In genomic region chr6:16257999-16258708, GRCh38 we compare ENCODE assay signal across 11 cellular contexts. TPM values are rescaled to one million over a fixed set of nuclear protein-coding genes. Genes with fewer than 3 reads are reported as not detected.
DNase-seq lines count a peak whose midpoint lies in the region; ATAC-seq and TF ChIP-seq lines count a peak whose summit lies in the region.
"Had no signal": no experiment of that assay in that cellular context is flagged by ENCODE, and none has a peak within 500 bp of the region (broad histone marks: within the 10 kb centered on the region; RNA-seq: fewer than 3 reads in every experiment).

No MANE protein-coding gene starts in this region.

- CTCF ChIA-PET in WTC11 (lab: Charles Lee) = interaction anchor here (0.6 to 1.6 kb wide), 3 partner anchors 19 to 59 kb away, joined by 3 to 9 read pairs (median 3); partner anchors contain the start of gene GMPR

- 34 to 54% (median 41%) methylated on average over 7 of the region's 7 CpGs for WGBS in heart left ventricle, 4 donors

- POLR2A ChIA-PET in WTC11 (lab: Charles Lee) = no interaction called here

- H3K9me3 Mint-ChIP-seq in WTC11 = peaks cover 3% of the 10 kb centered on the region; the same call in 1 of the 2 replicates
- H3K9me3 Mint-ChIP-seq: immature natural killer cell had no signal

- intact Hi-C loops in heart left ventricle (cut with DNase I) = no loop called here

- H3K36me3 Mint-ChIP-seq in WTC11 = no peaks in the 10 kb centered on the region
- H3K36me3 Mint-ChIP-seq: CD4-positive, CD25-positive, alpha-beta regulatory T cell; immature natural killer cell had no signal

- no peak overlapping the region for H2AFZ ChIP-seq in osteoblast (ENCODE audit: low read length)

- peaks cover 23% of the 10 kb centered on the region for H3K4me1 Mint-ChIP-seq in WTC11
- H3K4me1 Mint-ChIP-seq: CD4-positive, CD25-positive, alpha-beta regulatory T cell had no signal

- H3K27me3 ChIP-seq in heart left ventricle (no peaks in the 10 kb centered on the region), osteoblast (ENCODE audit: insufficient read depth, low read length) (no peaks in the 10 kb centered on the region)

- H3K27ac ChIP-seq in heart left ventricle = peak overlapping the region in 11 of 12 donors; percentile 0 to 63 (median 59)
- no peak overlapping the region for H3K27ac ChIP-seq in osteoblast (ENCODE audit: low read depth, low read length)

- H3K9me3 ChIP-seq in heart left ventricle = no peaks in the 10 kb centered on the region
- H3K9me3 ChIP-seq in osteoblast (ENCODE audit: low read depth, low read length) = no peaks in the 10 kb centered on the region

- H3K27ac Mint-ChIP-seq in WTC11 = 0 out of 2 replicates have a peak overlapping the region, but pooled peaks have one; percentile 28
- H3K27ac Mint-ChIP-seq: CD4-positive, CD25-positive, alpha-beta regulatory T cell; immature natural killer cell had no signal

- no peaks in the 10 kb centered on the region for H4K20me1 ChIP-seq in osteoblast (ENCODE audit: insufficient read depth, low read length)

- H3K36me3 ChIP-seq in heart left ventricle (peaks cover 0 to 31% (median 0%) of the 10 kb centered on the region in 9 donors), osteoblast (ENCODE audit: insufficient read depth, low read length) (no peaks in the 10 kb centered on the region)

- TF ChIP-seq CTCF in WTC11 (IDR thresholded peaks at IDR 0.05) (no peak), heart left ventricle (IDR thresholded peaks at IDR 0.05) (no peak), osteoblast (IDR thresholded peaks at IDR 0.05; ENCODE audit: extremely low read depth, low read depth, low read length) (no peak)

- ATAC-seq in WTC11 = peak; percentile 96
- peak; percentile 87 to 96 (median 93) for ATAC-seq in heart left ventricle
- no peak for ATAC-seq in HG02759 (IDR thresholded peaks at IDR 0.05; ENCODE audit: unreplicated experiment)
- ATAC-seq in HG02938 (IDR thresholded peaks at IDR 0.05; ENCODE audit: unreplicated experiment) = no peak

- no peaks in the 10 kb centered on the region for H3K27me3 Mint-ChIP-seq in WTC11 (ENCODE audit: low read depth)

- DNase-seq in ELF-1 (ENCODE audit: low read depth, low spot score) (peak; percentile 71), WTC11 (ENCODE audit: low spot score) (no peak), heart left ventricle (peak in 1 of 5 donors; percentile 49), osteoblast (ENCODE audit: insufficient read length, low spot score, missing footprints) (peak; percentile 62), ureter (ENCODE audit: low spot score) (no peak), UCSD-AML1 (lab: John Stamatoyannopoulos, UW; ENCODE audit: unreplicated experiment) (no peak)
- DNase-seq: activated gamma-delta T cell treated with Interleukin-2 at 50 U/mL for 16 hours; CD4-positive, CD25-positive, alpha-beta regulatory T cell; immature natural killer cell had no signal

- H3K4me3 ChIP-seq in heart left ventricle = no peak overlapping the region
- H3K4me3 ChIP-seq in osteoblast (ENCODE audit: insufficient read depth, low read length) = no peak overlapping the region

- no peak overlapping the region for H3K4me2 ChIP-seq in osteoblast (ENCODE audit: insufficient read depth, low read length)

- H3K4me1 ChIP-seq in heart left ventricle = peaks cover 0 to 21% (median 8%) of the 10 kb centered on the region in 12 donors
- no peaks in the 10 kb centered on the region for H3K4me1 ChIP-seq in osteoblast (ENCODE audit: insufficient read depth, low read length)

- no peak for TF ChIP-seq POLR2A in heart left ventricle (IDR thresholded peaks at IDR 0.05)

- H3K4me3 Mint-ChIP-seq in WTC11 = no peak overlapping the region
- H3K4me3 Mint-ChIP-seq: CD4-positive, CD25-positive, alpha-beta regulatory T cell; immature natural killer cell had no signal

- no peaks in the 10 kb centered on the region for H3K79me2 ChIP-seq in osteoblast (ENCODE audit: insufficient read depth, low read length)

TF ChIP-seq in WTC11, 78 proteins besides CTCF, POLR2A, EP300 and RAD21 (continues in another document):
- TF ChIP-seq ZNF425 (CRISPR knock-in tag; conservative IDR thresholded peaks at IDR 0.05) = no peak
- TF ChIP-seq MLX (CRISPR knock-in tag; IDR thresholded peaks at IDR 0.05) = no peak
- TF ChIP-seq ZSCAN18 (CRISPR knock-in tag; IDR thresholded peaks at IDR 0.05) = no peak
- no peak for TF ChIP-seq TEAD1 (CRISPR knock-in tag; IDR thresholded peaks at IDR 0.05)
- no peak for TF ChIP-seq AR (CRISPR knock-in tag; IDR thresholded peaks at IDR 0.05)

RNA-seq across cellular contexts. Expression of gene GMPR, which starts 19.8 kb away (rescaled TPM):
- total RNA-seq in WTC11 (2021) (2.2 to 2.8 TPM (median 2.4 TPM) in 3 replicates), heart left ventricle (100 to 1,000 TPM in 5 of 9 donors, 10 to 100 TPM in 4; 67.8 to 160 (median 115) TPM), osteoblast (6.5 and 7.4 TPM in 2 replicates), ureter (2.3 TPM)
- polyA plus RNA-seq in heart left ventricle = 100 to 1,000 TPM; 140 to 294 TPM

Comparison
In these comparisons a context has a peak if more than half of its experiments do, and no peak if none do; other contexts are left out.
1. DNase-seq: peak in ELF-1 (single experiment) and osteoblast (single experiment); none in WTC11 (single experiment), ureter (single experiment) and UCSD-AML1 (single experiment).
2. ATAC-seq: peak in WTC11 (single experiment) and heart left ventricle (4 of 4); none in HG02759 (single experiment) and HG02938 (single experiment).